ENCODE assay signal across 23 cellular contexts in genomic region chr1:3296858-3297257, GRCh38.
"Had no signal": no experiment of that assay in that cellular context is flagged by ENCODE, and none has a peak within 500 bp of the region (broad histone marks: within the 10 kb centered on the region; RNA-seq: fewer than 3 reads in every experiment).

No MANE protein-coding gene starts in this region.

- H3K36me3 ChIP-seq: esophagus squamous epithelium, gastrocnemius medialis, heart right ventricle, left lung, lower lobe of right lung had no signal

- H3K4me1 Mint-ChIP-seq: mesothelial cell of epicardium, naive B cell had no signal

- H3K4me3 Mint-ChIP-seq: mesothelial cell of epicardium, naive B cell had no signal

- H3K4me3 ChIP-seq: coronary artery, dorsolateral prefrontal cortex, esophagus squamous epithelium, gastrocnemius medialis, heart right ventricle, left lung, lower lobe of right lung, mucosa of descending colon had no signal

- H3K27me3 Mint-ChIP-seq: naive B cell had no signal

- H3K36me3 Mint-ChIP-seq: mesothelial cell of epicardium, naive B cell had no signal

- ATAC-seq: esophagus mucosa, gastrocnemius medialis, left cardiac atrium, left lung, lower lobe of right lung, mucosa of descending colon had no signal

- H3K27ac ChIP-seq: coronary artery, dorsolateral prefrontal cortex, epithelial cell of prostate, esophagus squamous epithelium, gastrocnemius medialis, heart right ventricle, left lung, lower lobe of right lung had no signal

- H3K4me1 ChIP-seq: esophagus squamous epithelium, gastrocnemius medialis, left lung, lower lobe of right lung had no signal

- H3K9me3 ChIP-seq: esophagus squamous epithelium, gastrocnemius medialis, lower lobe of right lung, mucosa of descending colon had no signal

- DNase-seq: dermis blood vessel endothelial cell; dorsolateral prefrontal cortex; effector CD4-positive, alpha-beta T cell; effector memory CD4-positive, alpha-beta T cell; erythroblast; esophagus squamous epithelium; foreskin fibroblast; foreskin melanocyte; gastrocnemius medialis; glutamatergic neuron; head of caudate nucleus; heart right ventricle; hippocampal formation; left cardiac atrium; lower lobe of right lung; mesenchymal stem cell; mucosa of descending colon; naive B cell had no signal

- H3K27ac Mint-ChIP-seq: mesothelial cell of epicardium, naive B cell had no signal
